ENCODE assay signal across 1 cellular context in genomic region chr6:53615633-53616449, GRCh38.
TF ChIP-seq lines count a peak whose summit lies in the region.

No MANE protein-coding gene starts in this region.

TF ChIP-seq in K562, 482 proteins besides CTCF, POLR2A, EP300 and RAD21 (continued from another document and continues in another):
- TF ChIP-seq MXI1 (IDR thresholded peaks at IDR 0.05; ENCODE audit: low read depth, low read length) (no peak), BRD9 (IDR thresholded peaks at IDR 0.05; ENCODE audit: low read depth, partially characterized antibody) (peak; percentile 36), POLR2H (tag; IDR thresholded peaks at IDR 0.05; ENCODE audit: low read depth) (no peak), U2AF1 (optimal IDR thresholded peaks at IDR 0.05; ENCODE audit: low read depth, low read length) (no peak), SIN3B (IDR thresholded peaks at IDR 0.05; ENCODE audit: low read depth) (no peak), FOXK2 (conservative IDR thresholded peaks at IDR 0.05 in 1 of 2, IDR thresholded peaks at IDR 0.05 in 1 of 2; ENCODE audit: low read depth in 2 of 2) (0 out of 4 replicates have a peak, but pooled peaks of 1 of the 2 experiments have one; percentile 19), HMGXB4 (CRISPR knock-in tag; IDR thresholded peaks at IDR 0.05) (no peak), MYNN (IDR thresholded peaks at IDR 0.05) (no peak), MYNN (CRISPR knock-in tag; IDR thresholded peaks at IDR 0.05) (no peak), EZH2 (IDR thresholded peaks at IDR 0.05; ENCODE audit: borderline replicate concordance, low read depth, low read length) (no peak), POLR2G (IDR thresholded peaks at IDR 0.05; ENCODE audit: low read depth, low read length) (no peak), CBX8 (IDR thresholded peaks at IDR 0.05; ENCODE audit: borderline replicate concordance, extremely low read depth, low read depth, low read length, poor library complexity, severe bottlenecking) (no peak), PHF21A (IDR thresholded peaks at IDR 0.05; ENCODE audit: borderline replicate concordance, low read depth) (no peak), KLF1 (tag; IDR thresholded peaks at IDR 0.05) (no peak), MAFG (tag; conservative IDR thresholded peaks at IDR 0.05) (peak; percentile 97), ZNF324 (CRISPR knock-in tag; IDR thresholded peaks at IDR 0.05) (no peak), SAFB (IDR thresholded peaks at IDR 0.05; ENCODE audit: borderline replicate concordance, low read depth, low read length) (no peak), CHAMP1 (IDR thresholded peaks at IDR 0.05) (peak; percentile 17; the same call in 1 of the 2 replicates), KLF13 (tag; IDR thresholded peaks at IDR 0.05; ENCODE audit: borderline replicate concordance, low read depth) (no peak), POLR2AphosphoS5 (IDR thresholded peaks at IDR 0.05; ENCODE audit: control insufficient read depth, insufficient read depth, low read depth, low read length) (no peak), SOX6 (IDR thresholded peaks at IDR 0.05) (peak; percentile 92), RFX5 (IDR thresholded peaks at IDR 0.05; ENCODE audit: low read depth, low read length) (no peak), TAF1 (IDR thresholded peaks at IDR 0.05; ENCODE audit: control insufficient read depth, extremely low read depth, insufficient read depth, low read length, severe bottlenecking) (no peak), NFATC3 (IDR thresholded peaks at IDR 0.05) (no peak), ZEB2 (IDR thresholded peaks at IDR 0.05) (peak; percentile 89), CBX3 (IDR thresholded peaks at IDR 0.05; ENCODE audit: borderline replicate concordance in 1 of 2, low read length in 2 of 2) (no peak), TSHZ1 (CRISPR knock-in tag; IDR thresholded peaks at IDR 0.05) (no peak), NR1H2 (CRISPR knock-in tag; IDR thresholded peaks at IDR 0.05) (no peak), ZNF583 (CRISPR knock-in tag; IDR thresholded peaks at IDR 0.05) (no peak), ZNF717 (CRISPR knock-in tag; IDR thresholded peaks at IDR 0.05) (no peak), TCFL5 (CRISPR knock-in tag; conservative IDR thresholded peaks at IDR 0.05) (no peak), JUND (IDR thresholded peaks at IDR 0.05; ENCODE audit: borderline replicate concordance, low read depth, low read length) (peak; percentile 77; the same call in 1 of the 2 replicates), JUND (tag; IDR thresholded peaks at IDR 0.05; ENCODE audit: borderline replicate concordance, low read depth, low read length) (peak; percentile 90; the same call in 2 of the 3 replicates), ZNF384 (IDR thresholded peaks at IDR 0.05; ENCODE audit: low read depth, low read length) (no peak), THRAP3 (IDR thresholded peaks at IDR 0.05; ENCODE audit: borderline replicate concordance) (no peak), STAT5A (IDR thresholded peaks at IDR 0.05; ENCODE audit: borderline replicate concordance, low read length) (no peak)
- TF ChIP-seq, protein P1, sequence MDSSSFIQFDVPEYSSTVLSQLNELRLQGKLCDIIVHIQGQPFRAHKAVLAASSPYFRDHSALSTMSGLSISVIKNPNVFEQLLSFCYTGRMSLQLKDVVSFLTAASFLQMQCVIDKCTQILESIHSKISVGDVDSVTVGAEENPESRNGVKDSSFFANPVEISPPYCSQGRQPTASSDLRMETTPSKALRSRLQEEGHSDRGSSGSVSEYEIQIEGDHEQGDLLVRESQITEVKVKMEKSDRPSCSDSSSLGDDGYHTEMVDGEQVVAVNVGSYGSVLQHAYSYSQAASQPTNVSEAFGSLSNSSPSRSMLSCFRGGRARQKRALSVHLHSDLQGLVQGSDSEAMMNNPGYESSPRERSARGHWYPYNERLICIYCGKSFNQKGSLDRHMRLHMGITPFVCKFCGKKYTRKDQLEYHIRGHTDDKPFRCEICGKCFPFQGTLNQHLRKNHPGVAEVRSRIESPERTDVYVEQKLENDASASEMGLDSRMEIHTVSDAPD (CRISPR knock-in tag; IDR thresholded peaks at IDR 0.05): no peak
- TF ChIP-seq, protein P2, sequence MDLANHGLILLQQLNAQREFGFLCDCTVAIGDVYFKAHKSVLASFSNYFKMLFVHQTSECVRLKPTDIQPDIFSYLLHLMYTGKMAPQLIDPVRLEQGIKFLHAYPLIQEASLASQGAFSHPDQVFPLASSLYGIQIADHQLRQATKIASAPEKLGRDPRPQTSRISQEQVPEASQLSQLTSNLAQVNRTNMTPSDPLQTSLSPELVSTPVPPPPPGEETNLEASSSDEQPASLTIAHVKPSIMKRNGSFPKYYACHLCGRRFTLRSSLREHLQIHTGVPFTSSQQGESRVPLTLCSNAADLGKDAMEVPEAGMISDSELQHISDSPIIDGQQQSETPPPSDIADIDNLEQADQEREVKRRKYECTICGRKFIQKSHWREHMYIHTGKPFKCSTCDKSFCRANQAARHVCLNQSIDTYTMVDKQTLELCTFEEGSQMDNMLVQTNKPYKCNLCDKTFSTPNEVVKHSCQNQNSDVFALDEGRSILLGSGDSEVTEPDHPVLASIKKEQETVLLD (IDR thresholded peaks at IDR 0.05): no peak
- TF ChIP-seq, protein P3, sequence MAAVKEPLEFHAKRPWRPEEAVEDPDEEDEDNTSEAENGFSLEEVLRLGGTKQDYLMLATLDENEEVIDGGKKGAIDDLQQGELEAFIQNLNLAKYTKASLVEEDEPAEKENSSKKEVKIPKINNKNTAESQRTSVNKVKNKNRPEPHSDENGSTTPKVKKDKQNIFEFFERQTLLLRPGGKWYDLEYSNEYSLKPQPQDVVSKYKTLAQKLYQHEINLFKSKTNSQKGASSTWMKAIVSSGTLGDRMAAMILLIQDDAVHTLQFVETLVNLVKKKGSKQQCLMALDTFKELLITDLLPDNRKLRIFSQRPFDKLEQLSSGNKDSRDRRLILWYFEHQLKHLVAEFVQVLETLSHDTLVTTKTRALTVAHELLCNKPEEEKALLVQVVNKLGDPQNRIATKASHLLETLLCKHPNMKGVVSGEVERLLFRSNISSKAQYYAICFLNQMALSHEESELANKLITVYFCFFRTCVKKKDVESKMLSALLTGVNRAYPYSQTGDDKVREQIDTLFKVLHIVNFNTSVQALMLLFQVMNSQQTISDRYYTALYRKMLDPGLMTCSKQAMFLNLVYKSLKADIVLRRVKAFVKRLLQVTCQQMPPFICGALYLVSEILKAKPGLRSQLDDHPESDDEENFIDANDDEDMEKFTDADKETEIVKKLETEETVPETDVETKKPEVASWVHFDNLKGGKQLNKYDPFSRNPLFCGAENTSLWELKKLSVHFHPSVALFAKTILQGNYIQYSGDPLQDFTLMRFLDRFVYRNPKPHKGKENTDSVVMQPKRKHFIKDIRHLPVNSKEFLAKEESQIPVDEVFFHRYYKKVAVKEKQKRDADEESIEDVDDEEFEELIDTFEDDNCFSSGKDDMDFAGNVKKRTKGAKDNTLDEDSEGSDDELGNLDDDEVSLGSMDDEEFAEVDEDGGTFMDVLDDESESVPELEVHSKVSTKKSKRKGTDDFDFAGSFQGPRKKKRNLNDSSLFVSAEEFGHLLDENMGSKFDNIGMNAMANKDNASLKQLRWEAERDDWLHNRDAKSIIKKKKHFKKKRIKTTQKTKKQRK (IDR thresholded peaks at IDR 0.05; ENCODE audit: borderline replicate concordance, low read depth, low read length): no peak
- TF ChIP-seq, protein P4, sequence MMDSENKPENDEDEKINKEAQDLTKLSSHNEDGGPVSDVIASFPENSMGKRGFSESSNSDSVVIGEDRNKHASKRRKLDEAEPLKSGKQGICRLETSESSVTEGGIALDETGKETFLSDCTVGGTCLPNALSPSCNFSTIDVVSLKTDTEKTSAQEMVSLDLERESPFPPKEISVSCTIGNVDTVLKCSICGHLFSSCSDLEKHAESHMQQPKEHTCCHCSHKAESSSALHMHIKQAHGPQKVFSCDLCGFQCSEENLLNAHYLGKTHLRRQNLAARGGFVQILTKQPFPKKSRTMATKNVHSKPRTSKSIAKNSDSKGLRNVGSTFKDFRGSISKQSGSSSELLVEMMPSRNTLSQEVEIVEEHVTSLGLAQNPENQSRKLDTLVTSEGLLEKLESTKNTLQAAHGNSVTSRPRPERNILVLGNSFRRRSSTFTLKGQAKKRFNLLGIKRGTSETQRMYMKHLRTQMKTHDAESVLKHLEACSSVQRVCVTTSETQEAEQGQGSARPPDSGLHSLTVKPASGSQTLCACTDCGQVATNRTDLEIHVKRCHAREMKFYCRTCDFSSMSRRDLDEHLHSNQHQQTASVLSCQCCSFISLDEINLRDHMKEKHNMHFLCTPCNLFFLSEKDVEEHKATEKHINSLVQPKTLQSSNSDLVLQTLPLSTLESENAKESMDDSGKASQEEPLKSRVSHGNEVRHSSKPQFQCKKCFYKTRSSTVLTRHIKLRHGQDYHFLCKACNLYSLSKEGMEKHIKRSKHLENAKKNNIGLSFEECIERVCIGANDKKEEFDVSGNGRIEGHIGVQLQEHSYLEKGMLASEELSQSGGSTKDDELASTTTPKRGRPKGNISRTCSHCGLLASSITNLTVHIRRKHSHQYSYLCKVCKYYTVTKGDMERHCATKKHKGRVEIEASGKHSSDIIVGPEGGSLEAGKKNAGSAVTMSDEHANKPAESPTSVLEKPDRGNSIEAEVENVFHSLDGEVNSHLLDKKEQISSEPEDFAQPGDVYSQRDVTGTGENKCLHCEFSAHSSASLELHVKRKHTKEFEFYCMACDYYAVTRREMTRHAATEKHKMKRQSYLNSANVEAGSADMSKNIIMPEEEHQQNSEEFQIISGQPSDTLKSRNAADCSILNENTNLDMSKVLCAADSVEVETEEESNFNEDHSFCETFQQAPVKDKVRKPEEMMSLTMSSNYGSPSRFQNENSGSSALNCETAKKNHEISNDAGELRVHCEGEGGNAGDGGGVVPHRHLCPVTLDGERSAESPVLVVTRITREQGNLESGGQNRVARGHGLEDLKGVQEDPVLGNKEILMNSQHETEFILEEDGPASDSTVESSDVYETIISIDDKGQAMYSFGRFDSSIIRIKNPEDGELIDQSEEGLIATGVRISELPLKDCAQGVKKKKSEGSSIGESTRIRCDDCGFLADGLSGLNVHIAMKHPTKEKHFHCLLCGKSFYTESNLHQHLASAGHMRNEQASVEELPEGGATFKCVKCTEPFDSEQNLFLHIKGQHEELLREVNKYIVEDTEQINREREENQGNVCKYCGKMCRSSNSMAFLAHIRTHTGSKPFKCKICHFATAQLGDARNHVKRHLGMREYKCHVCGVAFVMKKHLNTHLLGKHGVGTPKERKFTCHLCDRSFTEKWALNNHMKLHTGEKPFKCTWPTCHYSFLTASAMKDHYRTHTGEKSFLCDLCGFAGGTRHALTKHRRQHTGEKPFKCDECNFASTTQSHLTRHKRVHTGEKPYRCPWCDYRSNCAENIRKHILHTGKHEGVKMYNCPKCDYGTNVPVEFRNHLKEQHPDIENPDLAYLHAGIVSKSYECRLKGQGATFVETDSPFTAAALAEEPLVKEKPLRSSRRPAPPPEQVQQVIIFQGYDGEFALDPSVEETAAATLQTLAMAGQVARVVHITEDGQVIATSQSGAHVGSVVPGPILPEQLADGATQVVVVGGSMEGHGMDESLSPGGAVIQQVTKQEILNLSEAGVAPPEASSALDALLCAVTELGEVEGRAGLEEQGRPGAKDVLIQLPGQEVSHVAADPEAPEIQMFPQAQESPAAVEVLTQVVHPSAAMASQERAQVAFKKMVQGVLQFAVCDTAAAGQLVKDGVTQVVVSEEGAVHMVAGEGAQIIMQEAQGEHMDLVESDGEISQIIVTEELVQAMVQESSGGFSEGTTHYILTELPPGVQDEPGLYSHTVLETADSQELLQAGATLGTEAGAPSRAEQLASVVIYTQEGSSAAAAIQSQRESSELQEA (IDR thresholded peaks at IDR 0.05; ENCODE audit: low read depth): no peak
